ENCODE assay signal across 16 cellular contexts in genomic region chr10:29285624-29286051, GRCh38. TPM values are rescaled to one million over a fixed set of nuclear protein-coding genes. Genes with fewer than 3 reads are reported as not detected.
A peak's percentile ranks its signal among the peaks of the same experiment; 100 is the strongest.
DNase-seq lines count a peak whose midpoint lies in the region; ATAC-seq and TF ChIP-seq lines count a peak whose summit lies in the region.
"Had no signal": no experiment of that assay in that cellular context is flagged by ENCODE, and none has a peak within 500 bp of the region (broad histone marks: within the 10 kb centered on the region; RNA-seq: fewer than 3 reads in every experiment).

No MANE protein-coding gene starts in this region.

- no peak overlapping the region for H3K14ac ChIP-seq in trophoblast cell (ENCODE audit: low read length)

- peaks cover 4% of the 10 kb centered on the region for H3K27me3 ChIP-seq in left ventricle myocardium inferior (ENCODE audit: low read depth)
- no peaks in the 10 kb centered on the region for H3K27me3 ChIP-seq in trophoblast cell (ENCODE audit: insufficient read depth, low read length)
- H3K27me3 ChIP-seq: uterus had no signal

- H4K91ac ChIP-seq in trophoblast cell (ENCODE audit: low read depth, low read length): no peak overlapping the region

- no peak overlapping the region for H3K9ac ChIP-seq in trophoblast cell (ENCODE audit: low read length)

- H2AK5ac ChIP-seq in trophoblast cell (ENCODE audit: low read length): no peak overlapping the region

- no peak for TF ChIP-seq CTCF in left ventricle myocardium inferior (IDR thresholded peaks at IDR 0.05; ENCODE audit: borderline replicate concordance)

- WGBS in trophoblast cell (ENCODE audit: extremely low coverage, insufficient coverage, insufficient read length): no CpG with 5 or more reads among the region's 4 CpGs

- H2AFZ ChIP-seq in trophoblast cell (ENCODE audit: insufficient read depth, low read length, poor library complexity): no peak overlapping the region

- no peak overlapping the region for H4K12ac ChIP-seq in trophoblast cell (ENCODE audit: low read depth, low read length)

- H3K4me1 ChIP-seq in left ventricle myocardium inferior (no peaks in the 10 kb centered on the region), trophoblast cell (ENCODE audit: control insufficient read depth in 1 of 2, insufficient read depth in 2 of 2, low read length in 2 of 2) (no peaks in the 10 kb centered on the region)
- H3K4me1 ChIP-seq: uterus had no signal

- no peak overlapping the region for H3K27ac ChIP-seq in left ventricle myocardium inferior (replicated peaks)
- H3K27ac ChIP-seq in trophoblast cell (ENCODE audit: low read depth, low read length): no peak overlapping the region
- H3K27ac ChIP-seq: neutrophil, uterus had no signal

- intact Hi-C loops in left ventricle myocardium inferior (cut with micrococcal nuclease): no loop called here

- H3K4ac ChIP-seq in trophoblast cell (ENCODE audit: low read depth, low read length): no peak overlapping the region

- H2BK5ac ChIP-seq in trophoblast cell (ENCODE audit: low read depth, low read length, poor library complexity): no peak overlapping the region

- H3K36me3 ChIP-seq in left ventricle myocardium inferior (no peaks in the 10 kb centered on the region), trophoblast cell (ENCODE audit: control insufficient read depth in 1 of 2, insufficient read depth in 2 of 2, low read length in 2 of 2) (no peaks in the 10 kb centered on the region)
- H3K36me3 ChIP-seq: neutrophil, uterus had no signal

- H3K79me1 ChIP-seq in trophoblast cell (ENCODE audit: low read length): peaks cover 5% of the 10 kb centered on the region

- DNase-seq in left ventricle myocardium inferior (no peak), trophoblast cell (no peak)
- no peak for DNase-seq in stimulated activated CD4-positive, alpha-beta T cell treated with anti-CD3 and anti-CD28 coated beads, Interleukin-4, amount 100 ng/mL, for 24 hours
- DNase-seq in activated CD4-positive, alpha-beta T cell treated with anti-CD3 and anti-CD28 coated beads for 48 hours: no peak
- DNase-seq: activated CD4-positive, CD25-positive, alpha-beta regulatory T cell treated with anti-CD3 and anti-CD28 coated beads, Interleukin-2, amount 50 U/mL, for 72 hours; NCI-H1417 treated with DMSO at 0.1 percent for 48 hours; uterus had no signal

- ATAC-seq in GM18498 (IDR thresholded peaks at IDR 0.05; ENCODE audit: unreplicated experiment) (peak; percentile 92), GM19438 (IDR thresholded peaks at IDR 0.05; ENCODE audit: low read depth, unreplicated experiment) (peak; percentile 87), HG02763 (IDR thresholded peaks at IDR 0.05; ENCODE audit: unreplicated experiment) (peak; percentile 92), HG03442 (IDR thresholded peaks at IDR 0.05; ENCODE audit: unreplicated experiment) (peak; percentile 87)
- ATAC-seq: left lobe of liver, SK-N-SH treated with all-trans-retinoic acid at 6 μM for 48 hours had no signal

- H3K9me3 ChIP-seq in left ventricle myocardium inferior (replicated peaks) (no peaks in the 10 kb centered on the region), trophoblast cell (ENCODE audit: insufficient read depth, low read depth, low read length) (no peaks in the 10 kb centered on the region)
- H3K9me3 ChIP-seq: neutrophil, uterus had no signal

- H3K79me2 ChIP-seq in trophoblast cell (ENCODE audit: control insufficient read depth, insufficient read depth, low read length, poor library complexity): no peaks in the 10 kb centered on the region

- no peak overlapping the region for H3K23ac ChIP-seq in trophoblast cell (ENCODE audit: low read length)

- H3K18ac ChIP-seq in trophoblast cell (ENCODE audit: low read length): no peak overlapping the region

- H4K8ac ChIP-seq in trophoblast cell (ENCODE audit: low read depth, low read length): no peak overlapping the region

- H2BK12ac ChIP-seq in trophoblast cell (ENCODE audit: low read length): no peak overlapping the region

- H3K4me3 ChIP-seq in left ventricle myocardium inferior (no peak overlapping the region), trophoblast cell (ENCODE audit: low read depth, low read length) (no peak overlapping the region)
- H3K4me3 ChIP-seq: uterus had no signal

- H3K4me2 ChIP-seq in trophoblast cell (ENCODE audit: low read length): no peak overlapping the region

- H2BK120ac ChIP-seq in trophoblast cell (ENCODE audit: insufficient read depth, low read length, poor library complexity): no peak overlapping the region

RNA-seq across cellular contexts. Expression of gene LYZL1, which starts 3.2 kb away (rescaled TPM):
- not detected for total RNA-seq in left ventricle myocardium inferior
- polyA plus RNA-seq in trophoblast cell (2013): 0.05 and 0.07 TPM in 2 replicates
- total RNA-seq: activated T-helper 1 cell treated with anti-CD3 and anti-CD28 coated beads, Interleukin-12 subunit alpha, Interleukin-12 subunit beta, Interleukin-2, Interleukin-4 antibody, amounts not matched to agents 30 ng/mL and 10 ng/mL and 1 ng/mL, durations not matched to agents 14 hours and 24 hours and 36 hours; left lobe of liver; skeletal muscle tissue; uterus had no signal
